Comparison of ENCODE assay signal across 18 cellular contexts in genomic region chr2:146321175-146321574, GRCh38.
A peak's percentile ranks its signal among the peaks of the same experiment; 100 is the strongest.
DNase-seq lines count a peak whose midpoint lies in the region; ATAC-seq and TF ChIP-seq lines count a peak whose summit lies in the region.
"Had no signal": no experiment of that assay in that cellular context is flagged by ENCODE, and none has a peak within 500 bp of the region (broad histone marks: within the 10 kb centered on the region; RNA-seq: fewer than 3 reads in every experiment).

No MANE protein-coding gene starts in this region.

- DNase-seq in NCI-H748 treated with DMSO at 0.1 percent for 48 hours (lab: John Stamatoyannopoulos, UW) (peak; percentile 33), cerebellum (ENCODE audit: low spot score) (peak; percentile 0), iris pigment epithelial cell (ENCODE audit: low read depth) (peak; percentile 73), type B pancreatic cell (ENCODE audit: extremely low spot score, unreplicated experiment) (peak; percentile 34), HK-2 (ENCODE audit: unreplicated experiment) (no peak)
- DNase-seq: activated CD4-positive, CD25-positive, alpha-beta regulatory T cell treated with anti-CD3 and anti-CD28 coated beads, Interleukin-2, amount 50 U/mL, for 72 hours; body of pancreas; CD4-positive, CD25-positive, alpha-beta regulatory T cell; DND-41; effector CD8-positive, alpha-beta T cell; foreskin melanocyte; NCI-H1092; Right ventricle myocardium superior; stimulated activated CD4-positive, alpha-beta T cell treated with anti-CD3 and anti-CD28 coated beads, Interleukin-4, amount 100 ng/mL, for 4 hours; T-helper 2 cell had no signal

- ATAC-seq in GM21576 (IDR thresholded peaks at IDR 0.05; ENCODE audit: unreplicated experiment), result no peak
- no peak for ATAC-seq in GM21381 (IDR thresholded peaks at IDR 0.05; ENCODE audit: unreplicated experiment)
- ATAC-seq in GM21526 (IDR thresholded peaks at IDR 0.05; ENCODE audit: low FRiP score, unreplicated experiment), result no peak
- ATAC-seq: body of pancreas had no signal

- no peak overlapping the region for H3K27ac Mint-ChIP-seq in type B pancreatic cell
- H3K27ac Mint-ChIP-seq: CD4-positive, CD25-positive, alpha-beta regulatory T cell had no signal

- H3K36me3 Mint-ChIP-seq in type B pancreatic cell, result no peaks in the 10 kb centered on the region
- H3K36me3 Mint-ChIP-seq: CD4-positive, CD25-positive, alpha-beta regulatory T cell had no signal

- peaks cover 18% of the 10 kb centered on the region for H3K4me1 Mint-ChIP-seq in type B pancreatic cell (ENCODE audit: unreplicated experiment)
- H3K4me1 Mint-ChIP-seq: CD4-positive, CD25-positive, alpha-beta regulatory T cell had no signal

- no peak for TF ChIP-seq CTCF in type B pancreatic cell (conservative IDR thresholded peaks at IDR 0.05)

- H3K4me3 Mint-ChIP-seq in type B pancreatic cell, result no peak overlapping the region
- H3K4me3 Mint-ChIP-seq: CD4-positive, CD25-positive, alpha-beta regulatory T cell had no signal

- H3K27me3 Mint-ChIP-seq in type B pancreatic cell, result peaks cover 3% of the 10 kb centered on the region
- H3K27me3 Mint-ChIP-seq: CD4-positive, CD25-positive, alpha-beta regulatory T cell had no signal

- H3K9me3 Mint-ChIP-seq in type B pancreatic cell, result no peaks in the 10 kb centered on the region
